In the genomic region with DNA sequence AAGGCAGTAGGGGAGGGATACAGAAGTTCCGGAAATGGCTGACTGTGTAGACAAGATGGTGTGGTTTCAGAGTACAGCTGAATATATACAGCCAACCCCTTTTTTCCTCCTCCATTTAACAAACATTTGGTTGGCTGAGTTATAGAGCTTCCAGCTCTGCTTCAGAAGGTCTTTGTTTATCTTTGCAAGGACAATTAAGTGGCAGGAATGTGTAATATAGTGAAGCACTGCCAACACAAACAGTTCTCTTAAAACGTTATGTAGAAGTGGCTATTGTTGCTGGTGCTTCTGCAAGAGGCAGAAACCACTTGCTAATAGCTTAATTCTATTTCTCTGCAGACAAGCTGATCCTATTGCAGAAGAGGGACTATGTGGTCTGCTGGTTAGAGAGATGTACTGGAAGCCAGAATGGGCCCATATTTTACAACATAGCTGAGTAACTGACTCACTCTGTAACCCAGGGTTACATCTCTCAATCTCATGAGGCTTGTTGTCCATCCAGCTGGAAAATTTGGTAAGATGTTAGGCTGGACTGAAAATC, we compare ENCODE assay signal across 1 cellular context.
TF ChIP-seq lines count a peak whose summit lies in the region.

No MANE protein-coding gene starts in this region.

TF ChIP-seq in HEK293, 187 proteins besides CTCF, POLR2A, EP300 and RAD21 (continued from another document and continues in another):
- TF ChIP-seq, protein P1, sequence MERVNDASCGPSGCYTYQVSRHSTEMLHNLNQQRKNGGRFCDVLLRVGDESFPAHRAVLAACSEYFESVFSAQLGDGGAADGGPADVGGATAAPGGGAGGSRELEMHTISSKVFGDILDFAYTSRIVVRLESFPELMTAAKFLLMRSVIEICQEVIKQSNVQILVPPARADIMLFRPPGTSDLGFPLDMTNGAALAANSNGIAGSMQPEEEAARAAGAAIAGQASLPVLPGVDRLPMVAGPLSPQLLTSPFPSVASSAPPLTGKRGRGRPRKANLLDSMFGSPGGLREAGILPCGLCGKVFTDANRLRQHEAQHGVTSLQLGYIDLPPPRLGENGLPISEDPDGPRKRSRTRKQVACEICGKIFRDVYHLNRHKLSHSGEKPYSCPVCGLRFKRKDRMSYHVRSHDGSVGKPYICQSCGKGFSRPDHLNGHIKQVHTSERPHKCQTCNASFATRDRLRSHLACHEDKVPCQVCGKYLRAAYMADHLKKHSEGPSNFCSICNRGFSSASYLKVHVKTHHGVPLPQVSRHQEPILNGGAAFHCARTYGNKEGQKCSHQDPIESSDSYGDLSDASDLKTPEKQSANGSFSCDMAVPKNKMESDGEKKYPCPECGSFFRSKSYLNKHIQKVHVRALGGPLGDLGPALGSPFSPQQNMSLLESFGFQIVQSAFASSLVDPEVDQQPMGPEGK (tag by site-specific recombination; IDR thresholded peaks at IDR 0.05): peak; percentile 70; the same call in 1 of the 2 replicates
- TF ChIP-seq ZNF133 (tag by site-specific recombination; IDR thresholded peaks at IDR 0.05) (peak; percentile 81), PRDM4 (tag by site-specific recombination; IDR thresholded peaks at IDR 0.05) (peak; percentile 85), ZNF544 (tag by site-specific recombination; IDR thresholded peaks at IDR 0.05) (no peak), ZNF658 (tag by site-specific recombination; IDR thresholded peaks at IDR 0.05) (no peak), ZNF548 (tag by site-specific recombination; IDR thresholded peaks at IDR 0.05) (no peak), ZBTB44 (tag by site-specific recombination; IDR thresholded peaks at IDR 0.05) (peak; percentile 97), RBAK (tag by site-specific recombination; IDR thresholded peaks at IDR 0.05) (no peak), ZNF560 (tag by site-specific recombination; IDR thresholded peaks at IDR 0.05; ENCODE audit: borderline replicate concordance) (no peak), ZNF19 (tag by site-specific recombination; IDR thresholded peaks at IDR 0.05; ENCODE audit: low read depth) (0 out of 2 replicates have a peak, but pooled peaks have one; percentile 82), ZNF423 (tag by site-specific recombination; IDR thresholded peaks at IDR 0.05) (no peak; the same call in 1 of the 2 replicates), ZSCAN23 (tag by site-specific recombination; IDR thresholded peaks at IDR 0.05) (peak; percentile 93), KLF16 (tag by site-specific recombination; IDR thresholded peaks at IDR 0.05) (no peak), PRDM1 (tag by site-specific recombination; IDR thresholded peaks at IDR 0.05) (no peak), ZNF121 (tag by site-specific recombination; IDR thresholded peaks at IDR 0.05) (peak; percentile 85), ZNF148 (tag by site-specific recombination; IDR thresholded peaks at IDR 0.05; ENCODE audit: borderline replicate concordance) (no peak), ZNF600 (tag by site-specific recombination; IDR thresholded peaks at IDR 0.05) (peak; percentile 99), EGR2 (tag by site-specific recombination; IDR thresholded peaks at IDR 0.05; ENCODE audit: low read depth) (no peak), ZNF112 (tag by site-specific recombination; IDR thresholded peaks at IDR 0.05) (no peak), ZNF211 (tag by site-specific recombination; IDR thresholded peaks at IDR 0.05; ENCODE audit: low read depth) (no peak), TCF7L2 (IDR thresholded peaks at IDR 0.05; ENCODE audit: borderline replicate concordance, low read depth, low read length) (no peak), ZBTB48 (tag by site-specific recombination; IDR thresholded peaks at IDR 0.05) (no peak), ZNF501 (tag by site-specific recombination; IDR thresholded peaks at IDR 0.05) (peak; percentile 97), ZNF266 (tag by site-specific recombination; IDR thresholded peaks at IDR 0.05; ENCODE audit: low read depth) (no peak), ZNF529 (tag by site-specific recombination; IDR thresholded peaks at IDR 0.05; ENCODE audit: insufficient replicate concordance) (no peak), ZNF302 (tag by site-specific recombination; IDR thresholded peaks at IDR 0.05; ENCODE audit: low read depth) (no peak), PRDM10 (tag by site-specific recombination; IDR thresholded peaks at IDR 0.05) (peak; percentile 83)
- TF ChIP-seq, protein P2, sequence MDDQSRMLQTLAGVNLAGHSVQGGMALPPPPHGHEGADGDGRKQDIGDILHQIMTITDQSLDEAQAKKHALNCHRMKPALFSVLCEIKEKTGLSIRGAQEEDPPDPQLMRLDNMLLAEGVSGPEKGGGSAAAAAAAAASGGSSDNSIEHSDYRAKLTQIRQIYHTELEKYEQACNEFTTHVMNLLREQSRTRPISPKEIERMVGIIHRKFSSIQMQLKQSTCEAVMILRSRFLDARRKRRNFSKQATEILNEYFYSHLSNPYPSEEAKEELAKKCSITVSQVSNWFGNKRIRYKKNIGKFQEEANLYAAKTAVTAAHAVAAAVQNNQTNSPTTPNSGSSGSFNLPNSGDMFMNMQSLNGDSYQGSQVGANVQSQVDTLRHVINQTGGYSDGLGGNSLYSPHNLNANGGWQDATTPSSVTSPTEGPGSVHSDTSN (CRISPR knock-in tag; IDR thresholded peaks at IDR 0.05): no peak; the same call in 1 of the 2 replicates
- TF ChIP-seq, protein P3, sequence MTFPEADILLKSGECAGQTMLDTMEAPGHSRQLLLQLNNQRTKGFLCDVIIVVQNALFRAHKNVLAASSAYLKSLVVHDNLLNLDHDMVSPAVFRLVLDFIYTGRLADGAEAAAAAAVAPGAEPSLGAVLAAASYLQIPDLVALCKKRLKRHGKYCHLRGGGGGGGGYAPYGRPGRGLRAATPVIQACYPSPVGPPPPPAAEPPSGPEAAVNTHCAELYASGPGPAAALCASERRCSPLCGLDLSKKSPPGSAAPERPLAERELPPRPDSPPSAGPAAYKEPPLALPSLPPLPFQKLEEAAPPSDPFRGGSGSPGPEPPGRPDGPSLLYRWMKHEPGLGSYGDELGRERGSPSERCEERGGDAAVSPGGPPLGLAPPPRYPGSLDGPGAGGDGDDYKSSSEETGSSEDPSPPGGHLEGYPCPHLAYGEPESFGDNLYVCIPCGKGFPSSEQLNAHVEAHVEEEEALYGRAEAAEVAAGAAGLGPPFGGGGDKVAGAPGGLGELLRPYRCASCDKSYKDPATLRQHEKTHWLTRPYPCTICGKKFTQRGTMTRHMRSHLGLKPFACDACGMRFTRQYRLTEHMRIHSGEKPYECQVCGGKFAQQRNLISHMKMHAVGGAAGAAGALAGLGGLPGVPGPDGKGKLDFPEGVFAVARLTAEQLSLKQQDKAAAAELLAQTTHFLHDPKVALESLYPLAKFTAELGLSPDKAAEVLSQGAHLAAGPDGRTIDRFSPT (tag by site-specific recombination; IDR thresholded peaks at IDR 0.05): no peak
- TF ChIP-seq, protein P4, sequence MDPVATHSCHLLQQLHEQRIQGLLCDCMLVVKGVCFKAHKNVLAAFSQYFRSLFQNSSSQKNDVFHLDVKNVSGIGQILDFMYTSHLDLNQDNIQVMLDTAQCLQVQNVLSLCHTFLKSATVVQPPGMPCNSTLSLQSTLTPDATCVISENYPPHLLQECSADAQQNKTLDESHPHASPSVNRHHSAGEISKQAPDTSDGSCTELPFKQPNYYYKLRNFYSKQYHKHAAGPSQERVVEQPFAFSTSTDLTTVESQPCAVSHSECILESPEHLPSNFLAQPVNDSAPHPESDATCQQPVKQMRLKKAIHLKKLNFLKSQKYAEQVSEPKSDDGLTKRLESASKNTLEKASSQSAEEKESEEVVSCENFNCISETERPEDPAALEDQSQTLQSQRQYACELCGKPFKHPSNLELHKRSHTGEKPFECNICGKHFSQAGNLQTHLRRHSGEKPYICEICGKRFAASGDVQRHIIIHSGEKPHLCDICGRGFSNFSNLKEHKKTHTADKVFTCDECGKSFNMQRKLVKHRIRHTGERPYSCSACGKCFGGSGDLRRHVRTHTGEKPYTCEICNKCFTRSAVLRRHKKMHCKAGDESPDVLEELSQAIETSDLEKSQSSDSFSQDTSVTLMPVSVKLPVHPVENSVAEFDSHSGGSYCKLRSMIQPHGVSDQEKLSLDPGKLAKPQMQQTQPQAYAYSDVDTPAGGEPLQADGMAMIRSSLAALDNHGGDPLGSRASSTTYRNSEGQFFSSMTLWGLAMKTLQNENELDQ (tag by site-specific recombination; IDR thresholded peaks at IDR 0.05; ENCODE audit: low read depth): no peak; the same call in 1 of the 2 replicates
- TF ChIP-seq, protein P5, sequence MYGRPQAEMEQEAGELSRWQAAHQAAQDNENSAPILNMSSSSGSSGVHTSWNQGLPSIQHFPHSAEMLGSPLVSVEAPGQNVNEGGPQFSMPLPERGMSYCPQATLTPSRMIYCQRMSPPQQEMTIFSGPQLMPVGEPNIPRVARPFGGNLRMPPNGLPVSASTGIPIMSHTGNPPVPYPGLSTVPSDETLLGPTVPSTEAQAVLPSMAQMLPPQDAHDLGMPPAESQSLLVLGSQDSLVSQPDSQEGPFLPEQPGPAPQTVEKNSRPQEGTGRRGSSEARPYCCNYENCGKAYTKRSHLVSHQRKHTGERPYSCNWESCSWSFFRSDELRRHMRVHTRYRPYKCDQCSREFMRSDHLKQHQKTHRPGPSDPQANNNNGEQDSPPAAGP (tag by site-specific recombination; IDR thresholded peaks at IDR 0.05): no peak
